Comparison of ENCODE assay signal across 6 cellular contexts in the genomic region with DNA sequence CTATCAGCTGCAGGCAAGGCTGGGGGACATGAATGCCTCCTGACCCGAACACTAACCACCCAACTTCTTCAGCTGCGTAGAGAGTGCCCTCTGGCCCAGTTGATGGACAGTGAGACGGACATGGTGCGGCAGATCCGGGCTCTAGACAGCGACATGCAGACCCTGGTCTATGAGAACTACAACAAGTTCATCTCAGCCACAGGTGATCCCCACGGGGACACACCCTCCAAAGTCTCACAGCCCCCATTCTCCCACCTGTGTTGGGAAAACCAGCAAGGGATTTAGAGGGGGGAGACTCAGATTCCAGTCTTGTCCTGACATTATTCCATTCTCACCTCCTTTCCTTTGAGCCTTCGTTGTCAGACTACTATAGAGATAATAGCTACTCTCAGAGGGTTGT. TPM values are rescaled to one million over a fixed set of nuclear protein-coding genes. Genes with fewer than 3 reads are reported as not detected.
DNase-seq lines count a peak whose midpoint lies in the region; ATAC-seq, FAIRE-seq and TF ChIP-seq lines count a peak whose summit lies in the region.

No MANE protein-coding gene starts in this region.

- intact Hi-C loops in Right ventricle myocardium superior (cut with DNase I), result no loop called here

- H3K36me3 Mint-ChIP-seq in T-helper 2 cell treated with Interferon-gamma antibody and Interleukin-4, amounts not matched to agents 5 μg/mL and 100 μg/mL, for 36 hours (ENCODE audit: low read depth), result peaks cover 5% of the 10 kb centered on the region

- H3K4me1 Mint-ChIP-seq in T-helper 2 cell treated with Interferon-gamma antibody and Interleukin-4, amounts not matched to agents 5 μg/mL and 100 μg/mL, for 36 hours (ENCODE audit: low read depth), result peaks cover 12% of the 10 kb centered on the region

- ATAC-seq in Right ventricle myocardium superior (ENCODE audit: poor library complexity), result peak; percentile 13

- peak overlapping the region; percentile 93 for H3K4me3 Mint-ChIP-seq in T-helper 2 cell treated with Interferon-gamma antibody and Interleukin-4, amounts not matched to agents 5 μg/mL and 100 μg/mL, for 36 hours

- peaks cover 7% of the 10 kb centered on the region for H3K4me1 ChIP-seq in thymus (ENCODE audit: control insufficient read depth, insufficient read depth, low read length)

- no peaks in the 10 kb centered on the region for H3K9me3 Mint-ChIP-seq in T-helper 2 cell treated with Interferon-gamma antibody and Interleukin-4, amounts not matched to agents 5 μg/mL and 100 μg/mL, for 36 hours

- no peaks in the 10 kb centered on the region for H3K9me3 ChIP-seq in thymus (ENCODE audit: control insufficient read depth)

- no peak for TF ChIP-seq POLR2A in GM12891 (IDR thresholded peaks at IDR 0.05; ENCODE audit: low read depth, low read length)

- WGBS in thymus, result 76% methylated on average over 8 of the region's 8 CpGs

- H3K27me3 ChIP-seq in thymus (ENCODE audit: control insufficient read depth, insufficient read depth), result no peaks in the 10 kb centered on the region

- peaks cover 15% of the 10 kb centered on the region for H3K36me3 ChIP-seq in thymus (ENCODE audit: control insufficient read depth, insufficient read depth)

- FAIRE-seq in GM12891 (lab: Jason Lieb, UNC), result no peak

- peak overlapping the region; percentile 57 for H3K27ac Mint-ChIP-seq in T-helper 2 cell treated with Interferon-gamma antibody and Interleukin-4, amounts not matched to agents 5 μg/mL and 100 μg/mL, for 36 hours

- H3K27me3 Mint-ChIP-seq in T-helper 2 cell treated with Interferon-gamma antibody and Interleukin-4, amounts not matched to agents 5 μg/mL and 100 μg/mL, for 36 hours (ENCODE audit: low read depth), result no peaks in the 10 kb centered on the region

- DNase-seq in T-helper 2 cell treated with Interferon-gamma antibody and Interleukin-4, amounts not matched to agents 5 μg/mL and 100 μg/mL, for 36 hours (ENCODE audit: low spot score), result no peak
- DNase-seq in T-helper 2 cell (no peak), Right ventricle myocardium superior (no peak), GM12891 (ENCODE audit: insufficient read length, low spot score) (no peak), globus pallidus (ENCODE audit: low spot score) (no peak)

- H3K4me3 ChIP-seq in thymus (ENCODE audit: low read length), result peak overlapping the region; percentile 87

- H3K27ac ChIP-seq in thymus (ENCODE audit: low read depth), result peak overlapping the region; percentile 65

TF ChIP-seq in GM12891, 5 proteins besides CTCF, POLR2A, EP300 and RAD21:
- no peak for TF ChIP-seq POLR2AphosphoS5 (IDR thresholded peaks at IDR 0.05; ENCODE audit: low read depth, low read length)
- TF ChIP-seq PAX5 (IDR thresholded peaks at IDR 0.05; ENCODE audit: insufficient read depth, low read length, severe bottlenecking), result no peak
- TF ChIP-seq TAF1 (IDR thresholded peaks at IDR 0.05; ENCODE audit: low read depth, low read length), result no peak
- TF ChIP-seq POU2F2 (IDR thresholded peaks at IDR 0.05; ENCODE audit: low read depth, low read length), result no peak
- TF ChIP-seq SPI1 (IDR thresholded peaks at IDR 0.05; ENCODE audit: low read depth, low read length), result no peak

RNA-seq across cellular contexts. Expression of gene VPS51, which starts 0.9 kb away (rescaled TPM):
- 88.1 TPM for total RNA-seq in Right ventricle myocardium superior
- polyA plus RNA-seq in thymus, result 121 TPM
- 78.4 TPM for polyA plus RNA-seq in GM12891 (2012; ENCODE audit: low read depth, missing spikeins)

RNA-seq across cellular contexts. Expression of gene ZFPL1, which starts 12.9 kb away (rescaled TPM):
- total RNA-seq in Right ventricle myocardium superior, result 19.9 TPM
- polyA plus RNA-seq in thymus, result 42.5 TPM
- polyA plus RNA-seq in GM12891 (2012; ENCODE audit: low read depth, missing spikeins), result 32.4 TPM

RNA-seq across cellular contexts. Expression of gene CDCA5, which starts 13.1 kb away (rescaled TPM):
- total RNA-seq in Right ventricle myocardium superior, result 1.4 TPM
- 2.2 TPM for polyA plus RNA-seq in thymus
- polyA plus RNA-seq in GM12891 (2012; ENCODE audit: low read depth, missing spikeins), result 43.2 TPM

RNA-seq across cellular contexts. Expression of gene TM7SF2, which starts 14.7 kb away (rescaled TPM):
- total RNA-seq in Right ventricle myocardium superior, result 72.4 TPM
- polyA plus RNA-seq in thymus, result 35.8 TPM
- 20.1 TPM for polyA plus RNA-seq in GM12891 (2012; ENCODE audit: low read depth, missing spikeins)

RNA-seq across cellular contexts. Expression of gene ZNHIT2, which starts 20.6 kb away (rescaled TPM):
- 5.7 TPM for total RNA-seq in Right ventricle myocardium superior
- 16.5 TPM for polyA plus RNA-seq in thymus
- 7.5 TPM for polyA plus RNA-seq in GM12891 (2012; ENCODE audit: low read depth, missing spikeins)
